Comparison of ENCODE assay signal across 15 cellular contexts in genomic region chr2:100613719-100614118, GRCh38.
DNase-seq lines count a peak whose midpoint lies in the region; ATAC-seq lines count a peak whose summit lies in the region.
"Had no signal": no experiment of that assay in that cellular context is flagged by ENCODE, and none has a peak within 500 bp of the region (broad histone marks: within the 10 kb centered on the region; RNA-seq: fewer than 3 reads in every experiment).

No MANE protein-coding gene starts in this region.

- no peaks in the 10 kb centered on the region for H3K4me1 Mint-ChIP-seq in T-helper 2 cell treated with Interferon-gamma antibody and Interleukin-4, amounts not matched to agents 5 μg/mL and 100 μg/mL, for 36 hours (ENCODE audit: low read depth)
- H3K4me1 Mint-ChIP-seq in stimulated activated naive CD8-positive, alpha-beta T cell treated with anti-CD3 and anti-CD28 coated beads, Interleukin-15, Interleukin-2, amounts not matched to agents 100 ng/mL and 50 ng/mL, for 24 hours (ENCODE audit: low read depth): no peaks in the 10 kb centered on the region
- H3K4me1 Mint-ChIP-seq in stimulated activated naive CD8-positive, alpha-beta T cell treated with anti-CD3 and anti-CD28 coated beads, Interleukin-15, amount 100 ng/mL, for 72 hours: peaks cover 7% of the 10 kb centered on the region
- H3K4me1 Mint-ChIP-seq: B cell had no signal

- peaks cover 3% of the 10 kb centered on the region for H3K27me3 Mint-ChIP-seq in T-helper 2 cell treated with Interferon-gamma antibody and Interleukin-4, amounts not matched to agents 5 μg/mL and 100 μg/mL, for 36 hours (ENCODE audit: low read depth)
- no peaks in the 10 kb centered on the region for H3K27me3 Mint-ChIP-seq in stimulated activated naive CD8-positive, alpha-beta T cell treated with anti-CD3 and anti-CD28 coated beads, Interleukin-15, Interleukin-2, amounts not matched to agents 100 ng/mL and 50 ng/mL, for 24 hours
- H3K27me3 Mint-ChIP-seq in stimulated activated naive CD8-positive, alpha-beta T cell treated with anti-CD3 and anti-CD28 coated beads, Interleukin-15, amount 100 ng/mL, for 72 hours: no peaks in the 10 kb centered on the region

- no peak for DNase-seq in T-helper 2 cell treated with Interferon-gamma antibody and Interleukin-4, amounts not matched to agents 5 μg/mL and 100 μg/mL, for 36 hours (ENCODE audit: low spot score)
- DNase-seq in T-helper 2 cell (no peak), KG1 (lab: John Stamatoyannopoulos, UW) (no peak)
- DNase-seq in stimulated activated naive CD8-positive, alpha-beta T cell treated with anti-CD3 and anti-CD28 coated beads, Interleukin-15, Interleukin-2, amounts not matched to agents 100 U/mL and 50 U/mL, for 24 hours: no peak
- no peak for DNase-seq in stimulated activated naive CD8-positive, alpha-beta T cell treated with anti-CD3 and anti-CD28 coated beads, Interleukin-15, amount 100 ng/mL, for 72 hours
- DNase-seq: Caco-2; CD4-positive, CD25-positive, alpha-beta regulatory T cell; CD8-positive, alpha-beta T cell; DMS153; DND-41; GM23248; H7; HCEC 1CT had no signal

- peak overlapping the region; percentile 12 for H3K27ac Mint-ChIP-seq in T-helper 2 cell treated with Interferon-gamma antibody and Interleukin-4, amounts not matched to agents 5 μg/mL and 100 μg/mL, for 36 hours
- H3K27ac Mint-ChIP-seq in stimulated activated naive CD8-positive, alpha-beta T cell treated with anti-CD3 and anti-CD28 coated beads, Interleukin-15, Interleukin-2, amounts not matched to agents 100 ng/mL and 50 ng/mL, for 24 hours: peak overlapping the region; percentile 45
- peak overlapping the region; percentile 8 to 83 for H3K27ac Mint-ChIP-seq in stimulated activated naive CD8-positive, alpha-beta T cell treated with anti-CD3 and anti-CD28 coated beads, Interleukin-15, amount 100 ng/mL, for 72 hours
- H3K27ac Mint-ChIP-seq: B cell; CD4-positive, CD25-positive, alpha-beta regulatory T cell; CD8-positive, alpha-beta T cell had no signal

- no peak overlapping the region for H3K4me3 Mint-ChIP-seq in T-helper 2 cell treated with Interferon-gamma antibody and Interleukin-4, amounts not matched to agents 5 μg/mL and 100 μg/mL, for 36 hours
- H3K4me3 Mint-ChIP-seq in stimulated activated naive CD8-positive, alpha-beta T cell treated with anti-CD3 and anti-CD28 coated beads, Interleukin-15, Interleukin-2, amounts not matched to agents 100 ng/mL and 50 ng/mL, for 24 hours: no peak overlapping the region
- no peak overlapping the region for H3K4me3 Mint-ChIP-seq in stimulated activated naive CD8-positive, alpha-beta T cell treated with anti-CD3 and anti-CD28 coated beads, Interleukin-15, amount 100 ng/mL, for 72 hours
- H3K4me3 Mint-ChIP-seq: B cell; CD4-positive, CD25-positive, alpha-beta regulatory T cell; CD8-positive, alpha-beta T cell had no signal

- H3K36me3 Mint-ChIP-seq in T-helper 2 cell treated with Interferon-gamma antibody and Interleukin-4, amounts not matched to agents 5 μg/mL and 100 μg/mL, for 36 hours (ENCODE audit: low read depth): no peaks in the 10 kb centered on the region
- H3K36me3 Mint-ChIP-seq in stimulated activated naive CD8-positive, alpha-beta T cell treated with anti-CD3 and anti-CD28 coated beads, Interleukin-15, Interleukin-2, amounts not matched to agents 100 ng/mL and 50 ng/mL, for 24 hours (ENCODE audit: low read depth): no peaks in the 10 kb centered on the region
- H3K36me3 Mint-ChIP-seq: CD4-positive, CD25-positive, alpha-beta regulatory T cell; CD8-positive, alpha-beta T cell had no signal

- no peak for ATAC-seq in stimulated activated naive CD8-positive, alpha-beta T cell treated with anti-CD3 and anti-CD28 coated beads, Interleukin-15, Interleukin-2, amounts not matched to agents 100 U/mL and 50 U/mL, for 24 hours
- ATAC-seq in stimulated activated naive CD8-positive, alpha-beta T cell treated with anti-CD3 and anti-CD28 coated beads, Interleukin-15, amount 100 ng/mL, for 72 hours: no peak
- ATAC-seq: CD8-positive, alpha-beta T cell had no signal

- H3K9me3 Mint-ChIP-seq in T-helper 2 cell treated with Interferon-gamma antibody and Interleukin-4, amounts not matched to agents 5 μg/mL and 100 μg/mL, for 36 hours: no peaks in the 10 kb centered on the region
- no peaks in the 10 kb centered on the region for H3K9me3 Mint-ChIP-seq in stimulated activated naive CD8-positive, alpha-beta T cell treated with anti-CD3 and anti-CD28 coated beads, Interleukin-15, Interleukin-2, amounts not matched to agents 100 ng/mL and 50 ng/mL, for 24 hours
- H3K9me3 Mint-ChIP-seq in stimulated activated naive CD8-positive, alpha-beta T cell treated with anti-CD3 and anti-CD28 coated beads, Interleukin-15, amount 100 ng/mL, for 72 hours: no peaks in the 10 kb centered on the region
- H3K9me3 Mint-ChIP-seq: CD8-positive, alpha-beta T cell had no signal
